In genomic region chr6:10341605-10342004, GRCh38 we compare ENCODE assay signal across 18 cellular contexts.
"Had no signal": no experiment of that assay in that cellular context is flagged by ENCODE, and none has a peak within 500 bp of the region (broad histone marks: within the 10 kb centered on the region; RNA-seq: fewer than 3 reads in every experiment).

No MANE protein-coding gene starts in this region.

- DNase-seq: KBM-7, MG63, NCI-H1092, NCI-H1105 treated with DMSO at 0.1 percent for 48 hours, NCI-H1417 treated with DMSO at 0.1 percent for 48 hours, NCI-H1694, NCI-H187 treated with DMSO at 0.1 percent for 48 hours, NCI-H2029 treated with DMSO at 0.1 percent for 48 hours, NCI-H2171, NCI-H226, NCI-H446, NCI-H510A, NCI-H524 treated with DMSO at 0.1 percent for 48 hours, NCI-H82, RPMI8226, SHP77, T-helper 1 cell had no signal

- H3K9me3 ChIP-seq: MG63 had no signal

- H3K36me3 ChIP-seq: MG63 had no signal

- H3K4me3 ChIP-seq: MG63 had no signal

- H3K27ac ChIP-seq: HL-60 had no signal
